ENCODE assay signal across 11 cellular contexts in the genomic region with DNA sequence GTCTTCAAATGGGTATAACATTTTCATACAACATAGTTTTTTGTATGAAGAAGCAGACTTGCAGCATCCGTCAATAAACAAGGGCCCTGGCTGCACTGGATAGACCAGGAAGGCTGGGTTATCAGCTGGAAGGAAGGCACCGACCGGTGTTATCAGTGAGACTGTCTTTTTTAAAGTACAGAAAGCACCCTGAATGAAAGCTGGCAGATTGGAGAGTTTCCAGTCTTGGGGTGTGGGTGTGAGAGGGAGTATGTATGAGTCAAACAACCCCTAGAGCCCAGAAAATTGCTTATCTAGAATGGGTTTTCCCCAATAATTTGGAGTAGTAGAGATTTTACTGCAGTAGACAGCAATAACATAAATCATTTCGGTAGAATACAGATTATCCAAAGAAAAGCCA.
A peak's percentile ranks its signal among the peaks of the same experiment; 100 is the strongest.
DNase-seq lines count a peak whose midpoint lies in the region; ATAC-seq and FAIRE-seq lines count a peak whose summit lies in the region.
"Had no signal": no experiment of that assay in that cellular context is flagged by ENCODE, and none has a peak within 500 bp of the region (broad histone marks: within the 10 kb centered on the region; RNA-seq: fewer than 3 reads in every experiment).

No MANE protein-coding gene starts in this region.

- peak overlapping the region; percentile 53 for H3K4me3 Mint-ChIP-seq in T-helper 2 cell treated with Interferon-gamma antibody and Interleukin-4, amounts not matched to agents 5 μg/mL and 100 μg/mL, for 36 hours
- H3K4me3 Mint-ChIP-seq in activated naive CD8-positive, alpha-beta T cell, result peak overlapping the region; percentile 65

- peaks cover 37% of the 10 kb centered on the region for H3K4me1 Mint-ChIP-seq in T-helper 2 cell treated with Interferon-gamma antibody and Interleukin-4, amounts not matched to agents 5 μg/mL and 100 μg/mL, for 36 hours (ENCODE audit: low read depth)
- H3K4me1 Mint-ChIP-seq in activated naive CD8-positive, alpha-beta T cell (ENCODE audit: low read depth), result peaks cover 46% of the 10 kb centered on the region

- H3K27ac Mint-ChIP-seq in T-helper 2 cell treated with Interferon-gamma antibody and Interleukin-4, amounts not matched to agents 5 μg/mL and 100 μg/mL, for 36 hours, result peak overlapping the region; percentile 81
- H3K27ac Mint-ChIP-seq in activated naive CD8-positive, alpha-beta T cell, result peak overlapping the region; percentile 93

- H3K27me3 Mint-ChIP-seq in T-helper 2 cell treated with Interferon-gamma antibody and Interleukin-4, amounts not matched to agents 5 μg/mL and 100 μg/mL, for 36 hours (ENCODE audit: low read depth), result no peaks in the 10 kb centered on the region
- no peaks in the 10 kb centered on the region for H3K27me3 Mint-ChIP-seq in activated naive CD8-positive, alpha-beta T cell

- no peaks in the 10 kb centered on the region for H3K9me3 Mint-ChIP-seq in T-helper 2 cell treated with Interferon-gamma antibody and Interleukin-4, amounts not matched to agents 5 μg/mL and 100 μg/mL, for 36 hours
- H3K9me3 Mint-ChIP-seq in activated naive CD8-positive, alpha-beta T cell (ENCODE audit: low read depth), result no peaks in the 10 kb centered on the region

- peak; percentile 59 for DNase-seq in T-helper 2 cell treated with Interferon-gamma antibody and Interleukin-4, amounts not matched to agents 5 μg/mL and 100 μg/mL, for 36 hours (ENCODE audit: low spot score)
- DNase-seq in stimulated activated CD4-positive, alpha-beta T cell treated with anti-CD3 and anti-CD28 coated beads, Interleukin-4, amount 100 ng/mL, for 1 hour, result peak; percentile 36
- DNase-seq in NCI-H2029 (lab: John Stamatoyannopoulos, UW), result no peak
- no peak for DNase-seq in GM19239 (ENCODE audit: insufficient read length, low spot score)
- DNase-seq: DMS53, heart left ventricle, IMR-90, NCI-H1694 treated with DMSO at 0.1 percent for 48 hours had no signal

- no peak for FAIRE-seq in GM19239 (lab: Jason Lieb, UNC)

- H3K36me3 Mint-ChIP-seq in T-helper 2 cell treated with Interferon-gamma antibody and Interleukin-4, amounts not matched to agents 5 μg/mL and 100 μg/mL, for 36 hours (ENCODE audit: low read depth), result peaks cover 4% of the 10 kb centered on the region
- no peaks in the 10 kb centered on the region for H3K36me3 Mint-ChIP-seq in activated naive CD8-positive, alpha-beta T cell

- ATAC-seq in GM19351 (IDR thresholded peaks at IDR 0.05; ENCODE audit: unreplicated experiment) (peak; percentile 37), HG03378 (IDR thresholded peaks at IDR 0.05; ENCODE audit: unreplicated experiment) (no peak)

Comparison
In these comparisons a context has a peak if more than half of its experiments do, and no peak if none do; other contexts are left out.
1. DNase-seq: peak in T-helper 2 cell treated with Interferon-gamma antibody and Interleukin-4, amounts not matched to agents 5 μg/mL and 100 μg/mL, for 36 hours (single experiment) and stimulated activated CD4-positive, alpha-beta T cell treated with anti-CD3 and anti-CD28 coated beads, Interleukin-4, amount 100 ng/mL, for 1 hour (single experiment); none in NCI-H2029 (single experiment) and GM19239 (single experiment).